ENCODE assay signal across 9 cellular contexts in the genomic region with DNA sequence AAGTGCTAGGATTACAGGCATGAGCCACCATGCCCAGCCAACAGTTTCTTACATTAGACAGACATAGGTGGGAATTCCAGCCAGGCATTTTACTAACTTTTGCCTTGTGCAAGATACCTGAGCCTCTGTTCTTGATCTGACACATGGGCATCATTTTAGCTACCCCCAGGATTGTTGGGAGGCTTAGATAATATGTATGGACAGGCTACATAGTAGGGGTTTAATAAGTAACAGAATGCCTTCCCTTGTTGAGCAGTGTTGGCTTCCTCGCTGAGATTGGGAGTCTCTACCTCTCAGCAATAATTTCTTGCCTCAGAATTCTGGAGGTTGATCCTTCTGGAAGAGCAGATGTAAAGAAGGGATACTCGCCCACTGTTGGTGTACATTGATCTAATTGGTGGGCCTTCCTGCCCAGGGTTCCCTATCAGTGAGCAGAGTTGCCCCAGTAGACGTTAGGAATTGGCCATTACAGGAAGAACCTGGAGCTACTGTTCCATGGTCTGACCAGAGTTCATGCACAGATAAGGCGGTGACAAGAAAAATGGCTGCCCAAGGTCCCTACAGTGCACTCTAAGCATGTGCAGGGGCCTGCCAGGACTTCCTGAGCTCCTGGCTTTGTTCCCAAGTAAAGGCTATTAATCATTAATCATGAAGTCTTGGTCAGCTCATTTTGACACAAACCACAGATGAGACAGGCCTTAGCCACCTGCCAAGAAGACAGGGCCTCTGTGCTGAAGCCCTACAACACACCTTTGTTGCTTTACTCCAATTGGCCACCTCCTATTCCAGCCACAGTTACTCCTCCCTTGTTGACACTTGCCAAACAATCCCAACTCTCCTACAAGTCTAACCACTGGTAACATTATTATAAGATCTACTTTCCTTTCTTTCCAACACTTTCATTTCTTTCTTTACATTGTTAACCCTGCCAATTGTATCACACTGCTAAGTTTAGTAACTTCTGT. TPM values are rescaled to one million over a fixed set of nuclear protein-coding genes. Genes with fewer than 3 reads are reported as not detected.
DNase-seq lines count a peak whose midpoint lies in the region; ATAC-seq and TF ChIP-seq lines count a peak whose summit lies in the region.
"Had no signal": no experiment of that assay in that cellular context is flagged by ENCODE, and none has a peak within 500 bp of the region (broad histone marks: within the 10 kb centered on the region; RNA-seq: fewer than 3 reads in every experiment).

No MANE protein-coding gene starts in this region.

- TF ChIP-seq CTCF in neural crest cell (conservative IDR thresholded peaks at IDR 0.05): no peak

- peak overlapping the region; percentile 18 for H3K4me3 Mint-ChIP-seq in neural crest cell

- H3K9me3 Mint-ChIP-seq in neural crest cell: no peaks in the 10 kb centered on the region

- peaks cover 9% of the 10 kb centered on the region for H3K36me3 Mint-ChIP-seq in neural crest cell (ENCODE audit: low read depth)

- DNase-seq in HuH-7.5 (ENCODE audit: low spot score) (peak; percentile 85), dedifferentiated amniotic fluid mesenchymal stem cell (ENCODE audit: extremely low spot score) (peak; percentile 8), neural crest cell (ENCODE audit: low read depth, low spot score) (no peak), C1 segment of cervical spinal cord (lab: John Stamatoyannopoulos, UW) (no peak), Kasumi-1 (lab: John Stamatoyannopoulos, UW) (no peak)
- DNase-seq: heart right ventricle had no signal

- no peak overlapping the region for H3K27ac Mint-ChIP-seq in neural crest cell (ENCODE audit: unreplicated experiment)

- H3K27me3 Mint-ChIP-seq in neural crest cell (ENCODE audit: low read depth): no peaks in the 10 kb centered on the region

- H3K4me1 Mint-ChIP-seq in neural crest cell: peaks cover 5% of the 10 kb centered on the region

- ATAC-seq in GM19395 (IDR thresholded peaks at IDR 0.05; ENCODE audit: unreplicated experiment) (peak; percentile 64), HG03108 (IDR thresholded peaks at IDR 0.05; ENCODE audit: unreplicated experiment) (no peak), HG02588 (IDR thresholded peaks at IDR 0.05; ENCODE audit: unreplicated experiment) (no peak)

RNA-seq across cellular contexts. Expression of a gene that starts 5.0 kb away (rescaled TPM):
- 1.4 and 1.7 TPM in 2 replicates for total RNA-seq in neural crest cell

RNA-seq across cellular contexts. Expression of a gene that starts 7.3 kb away (rescaled TPM):
- 41.1 TPM in 2 replicates for total RNA-seq in neural crest cell

RNA-seq across cellular contexts. Expression of a gene that starts 17.6 kb away (rescaled TPM):
- total RNA-seq in neural crest cell: not detected in 2 replicates

RNA-seq across cellular contexts. Expression of a gene that starts 19.2 kb away (rescaled TPM):
- 6.0 and 7.3 TPM in 2 replicates for total RNA-seq in neural crest cell

RNA-seq across cellular contexts. Expression of a gene that starts 35.9 kb away (rescaled TPM):
- total RNA-seq in neural crest cell: 16.9 and 18.3 TPM in 2 replicates

Comparison
In these comparisons a context has a peak if more than half of its experiments do, and no peak if none do; other contexts are left out.
1. DNase-seq: peak in HuH-7.5 (single experiment) and dedifferentiated amniotic fluid mesenchymal stem cell (single experiment); none in neural crest cell (single experiment), C1 segment of cervical spinal cord (0 of 14) and Kasumi-1 (0 of 2).